ENCODE assay signal across 1 cellular context in genomic region chr9:133004091-133005072, GRCh38.
A peak's percentile ranks its signal among the peaks of the same experiment; 100 is the strongest.
TF ChIP-seq lines count a peak whose summit lies in the region.

No MANE protein-coding gene starts in this region.

TF ChIP-seq in K562, 482 proteins besides CTCF, POLR2A, EP300 and RAD21 (continued from another document and continues in another):
- TF ChIP-seq, protein P1, sequence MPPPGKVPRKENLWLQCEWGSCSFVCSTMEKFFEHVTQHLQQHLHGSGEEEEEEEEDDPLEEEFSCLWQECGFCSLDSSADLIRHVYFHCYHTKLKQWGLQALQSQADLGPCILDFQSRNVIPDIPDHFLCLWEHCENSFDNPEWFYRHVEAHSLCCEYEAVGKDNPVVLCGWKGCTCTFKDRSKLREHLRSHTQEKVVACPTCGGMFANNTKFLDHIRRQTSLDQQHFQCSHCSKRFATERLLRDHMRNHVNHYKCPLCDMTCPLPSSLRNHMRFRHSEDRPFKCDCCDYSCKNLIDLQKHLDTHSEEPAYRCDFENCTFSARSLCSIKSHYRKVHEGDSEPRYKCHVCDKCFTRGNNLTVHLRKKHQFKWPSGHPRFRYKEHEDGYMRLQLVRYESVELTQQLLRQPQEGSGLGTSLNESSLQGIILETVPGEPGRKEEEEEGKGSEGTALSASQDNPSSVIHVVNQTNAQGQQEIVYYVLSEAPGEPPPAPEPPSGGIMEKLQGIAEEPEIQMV (tag; conservative IDR thresholded peaks at IDR 0.05; ENCODE audit: low read depth), result 0 out of 2 replicates have a peak, but pooled peaks have one; percentile 8
- no peak for TF ChIP-seq WHSC1 (IDR thresholded peaks at IDR 0.05; ENCODE audit: low read length)
- TF ChIP-seq PRMT5 (CRISPR knock-in tag; IDR thresholded peaks at IDR 0.05), result no peak
- TF ChIP-seq TCFL5 (CRISPR knock-in tag; conservative IDR thresholded peaks at IDR 0.05), result peak; percentile 50; the same call in 1 of the 2 replicates
- no peak for TF ChIP-seq ZNF174 (CRISPR knock-in tag; IDR thresholded peaks at IDR 0.05)
- TF ChIP-seq ZNF583 (CRISPR knock-in tag; IDR thresholded peaks at IDR 0.05), result peak; percentile 86
- peak; percentile 89 for TF ChIP-seq SMAD1 (IDR thresholded peaks at IDR 0.05; ENCODE audit: low read depth, low read length, partially characterized antibody)
- TF ChIP-seq SMARCA5 (IDR thresholded peaks at IDR 0.05), result peak; percentile 80
- TF ChIP-seq ZNF707 (CRISPR knock-in tag; conservative IDR thresholded peaks at IDR 0.05), result no peak
- TF ChIP-seq ETV6 (IDR thresholded peaks at IDR 0.05; ENCODE audit: borderline replicate concordance in 1 of 2, low read depth in 2 of 2, low read length in 1 of 2), result 0 out of 4 replicates have a peak, but pooled peaks of 1 of the 2 experiments have one; percentile 47
- no peak for TF ChIP-seq ETV6 (CRISPR knock-in tag; IDR thresholded peaks at IDR 0.05; ENCODE audit: borderline replicate concordance)
- peak; percentile 50; the same call in 1 of the 2 replicates for TF ChIP-seq OTX1 (CRISPR knock-in tag; IDR thresholded peaks at IDR 0.05)
- TF ChIP-seq MEIS2 (IDR thresholded peaks at IDR 0.05; ENCODE audit: partially characterized antibody), result peak; percentile 88
- TF ChIP-seq BDP1 (IDR thresholded peaks at IDR 0.05; ENCODE audit: insufficient read depth, insufficient read length), result no peak
- no peak for TF ChIP-seq ETV5 (CRISPR knock-in tag; IDR thresholded peaks at IDR 0.05; ENCODE audit: low read depth)
- no peak for TF ChIP-seq CBX8 (IDR thresholded peaks at IDR 0.05; ENCODE audit: borderline replicate concordance, extremely low read depth, low read depth, low read length, poor library complexity, severe bottlenecking)
- TF ChIP-seq FOXA3 (CRISPR knock-in tag; conservative IDR thresholded peaks at IDR 0.05 in 1 of 2, IDR thresholded peaks at IDR 0.05 in 1 of 2), result peak; percentile 8 to 69; a peak in 1 of 4 replicates
- TF ChIP-seq, protein P2, sequence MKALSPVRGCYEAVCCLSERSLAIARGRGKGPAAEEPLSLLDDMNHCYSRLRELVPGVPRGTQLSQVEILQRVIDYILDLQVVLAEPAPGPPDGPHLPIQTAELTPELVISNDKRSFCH (CRISPR knock-in tag; IDR thresholded peaks at IDR 0.05), result peak; percentile 46; the same call in 1 of the 2 replicates
- TF ChIP-seq, protein P2 (tag; IDR thresholded peaks at IDR 0.05), result peak; percentile 93
- peak; percentile 58; the same call in 1 of the 2 replicates for TF ChIP-seq MEF2D (tag; conservative IDR thresholded peaks at IDR 0.05; ENCODE audit: low read depth)
- no peak for TF ChIP-seq POLR3A (IDR thresholded peaks at IDR 0.05; ENCODE audit: borderline replicate concordance, extremely low read depth, insufficient read depth, insufficient read length)
- no peak for TF ChIP-seq EZH2 (IDR thresholded peaks at IDR 0.05; ENCODE audit: borderline replicate concordance, low read depth, low read length)
- TF ChIP-seq ZC3H11A (IDR thresholded peaks at IDR 0.05; ENCODE audit: low read depth, low read length), result no peak
- TF ChIP-seq, protein P3, sequence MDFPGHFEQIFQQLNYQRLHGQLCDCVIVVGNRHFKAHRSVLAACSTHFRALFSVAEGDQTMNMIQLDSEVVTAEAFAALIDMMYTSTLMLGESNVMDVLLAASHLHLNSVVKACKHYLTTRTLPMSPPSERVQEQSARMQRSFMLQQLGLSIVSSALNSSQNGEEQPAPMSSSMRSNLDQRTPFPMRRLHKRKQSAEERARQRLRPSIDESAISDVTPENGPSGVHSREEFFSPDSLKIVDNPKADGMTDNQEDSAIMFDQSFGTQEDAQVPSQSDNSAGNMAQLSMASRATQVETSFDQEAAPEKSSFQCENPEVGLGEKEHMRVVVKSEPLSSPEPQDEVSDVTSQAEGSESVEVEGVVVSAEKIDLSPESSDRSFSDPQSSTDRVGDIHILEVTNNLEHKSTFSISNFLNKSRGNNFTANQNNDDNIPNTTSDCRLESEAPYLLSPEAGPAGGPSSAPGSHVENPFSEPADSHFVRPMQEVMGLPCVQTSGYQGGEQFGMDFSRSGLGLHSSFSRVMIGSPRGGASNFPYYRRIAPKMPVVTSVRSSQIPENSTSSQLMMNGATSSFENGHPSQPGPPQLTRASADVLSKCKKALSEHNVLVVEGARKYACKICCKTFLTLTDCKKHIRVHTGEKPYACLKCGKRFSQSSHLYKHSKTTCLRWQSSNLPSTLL (IDR thresholded peaks at IDR 0.05), result no peak
- TF ChIP-seq ZNF75A (CRISPR knock-in tag; IDR thresholded peaks at IDR 0.05), result no peak
- no peak for TF ChIP-seq SMARCB1 (IDR thresholded peaks at IDR 0.05; ENCODE audit: insufficient read length, low read depth)
- TF ChIP-seq ZNF140 (CRISPR knock-in tag; IDR thresholded peaks at IDR 0.05), result no peak
- no peak for TF ChIP-seq ZNF551 (CRISPR knock-in tag; IDR thresholded peaks at IDR 0.05)
- TF ChIP-seq HDAC6 (IDR thresholded peaks at IDR 0.05; ENCODE audit: low read depth, low read length), result no peak
- TF ChIP-seq EP400 (IDR thresholded peaks at IDR 0.05), result no peak
- no peak for TF ChIP-seq RAD51 (IDR thresholded peaks at IDR 0.05; ENCODE audit: borderline replicate concordance, low read depth)
- no peak for TF ChIP-seq MED1 (CRISPR knock-in tag; IDR thresholded peaks at IDR 0.05; ENCODE audit: borderline replicate concordance)
- peak; percentile 87 for TF ChIP-seq ATF7 (IDR thresholded peaks at IDR 0.05)
- no peak for TF ChIP-seq ZNF12 (CRISPR knock-in tag; IDR thresholded peaks at IDR 0.05)
- TF ChIP-seq YY1 (IDR thresholded peaks at IDR 0.05; ENCODE audit: borderline replicate concordance in 1 of 3, control insufficient read depth in 1 of 3, extremely low read depth in 1 of 3, insufficient read depth in 3 of 3, insufficient read length in 1 of 3, insufficient replicate concordance in 2 of 3, low read depth in 1 of 3, low read length in 2 of 3), result no peak
- no peak for TF ChIP-seq CHD1 (IDR thresholded peaks at IDR 0.05; ENCODE audit: low read length)
- TF ChIP-seq, protein P4, sequence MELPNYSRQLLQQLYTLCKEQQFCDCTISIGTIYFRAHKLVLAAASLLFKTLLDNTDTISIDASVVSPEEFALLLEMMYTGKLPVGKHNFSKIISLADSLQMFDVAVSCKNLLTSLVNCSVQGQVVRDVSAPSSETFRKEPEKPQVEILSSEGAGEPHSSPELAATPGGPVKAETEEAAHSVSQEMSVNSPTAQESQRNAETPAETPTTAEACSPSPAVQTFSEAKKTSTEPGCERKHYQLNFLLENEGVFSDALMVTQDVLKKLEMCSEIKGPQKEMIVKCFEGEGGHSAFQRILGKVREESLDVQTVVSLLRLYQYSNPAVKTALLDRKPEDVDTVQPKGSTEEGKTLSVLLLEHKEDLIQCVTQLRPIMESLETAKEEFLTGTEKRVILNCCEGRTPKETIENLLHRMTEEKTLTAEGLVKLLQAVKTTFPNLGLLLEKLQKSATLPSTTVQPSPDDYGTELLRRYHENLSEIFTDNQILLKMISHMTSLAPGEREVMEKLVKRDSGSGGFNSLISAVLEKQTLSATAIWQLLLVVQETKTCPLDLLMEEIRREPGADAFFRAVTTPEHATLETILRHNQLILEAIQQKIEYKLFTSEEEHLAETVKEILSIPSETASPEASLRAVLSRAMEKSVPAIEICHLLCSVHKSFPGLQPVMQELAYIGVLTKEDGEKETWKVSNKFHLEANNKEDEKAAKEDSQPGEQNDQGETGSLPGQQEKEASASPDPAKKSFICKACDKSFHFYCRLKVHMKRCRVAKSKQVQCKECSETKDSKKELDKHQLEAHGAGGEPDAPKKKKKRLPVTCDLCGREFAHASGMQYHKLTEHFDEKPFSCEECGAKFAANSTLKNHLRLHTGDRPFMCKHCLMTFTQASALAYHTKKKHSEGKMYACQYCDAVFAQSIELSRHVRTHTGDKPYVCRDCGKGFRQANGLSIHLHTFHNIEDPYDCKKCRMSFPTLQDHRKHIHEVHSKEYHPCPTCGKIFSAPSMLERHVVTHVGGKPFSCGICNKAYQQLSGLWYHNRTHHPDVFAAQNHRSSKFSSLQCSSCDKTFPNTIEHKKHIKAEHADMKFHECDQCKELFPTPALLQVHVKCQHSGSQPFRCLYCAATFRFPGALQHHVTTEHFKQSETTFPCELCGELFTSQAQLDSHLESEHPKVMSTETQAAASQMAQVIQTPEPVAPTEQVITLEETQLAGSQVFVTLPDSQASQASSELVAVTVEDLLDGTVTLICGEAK (IDR thresholded peaks at IDR 0.05), result no peak
- TF ChIP-seq, protein P4 (CRISPR knock-in tag; IDR thresholded peaks at IDR 0.05), result no peak
- TF ChIP-seq RBM22 (IDR thresholded peaks at IDR 0.05; ENCODE audit: low read depth, low read length, poor library complexity, severe bottlenecking), result no peak
- TF ChIP-seq, protein P5, sequence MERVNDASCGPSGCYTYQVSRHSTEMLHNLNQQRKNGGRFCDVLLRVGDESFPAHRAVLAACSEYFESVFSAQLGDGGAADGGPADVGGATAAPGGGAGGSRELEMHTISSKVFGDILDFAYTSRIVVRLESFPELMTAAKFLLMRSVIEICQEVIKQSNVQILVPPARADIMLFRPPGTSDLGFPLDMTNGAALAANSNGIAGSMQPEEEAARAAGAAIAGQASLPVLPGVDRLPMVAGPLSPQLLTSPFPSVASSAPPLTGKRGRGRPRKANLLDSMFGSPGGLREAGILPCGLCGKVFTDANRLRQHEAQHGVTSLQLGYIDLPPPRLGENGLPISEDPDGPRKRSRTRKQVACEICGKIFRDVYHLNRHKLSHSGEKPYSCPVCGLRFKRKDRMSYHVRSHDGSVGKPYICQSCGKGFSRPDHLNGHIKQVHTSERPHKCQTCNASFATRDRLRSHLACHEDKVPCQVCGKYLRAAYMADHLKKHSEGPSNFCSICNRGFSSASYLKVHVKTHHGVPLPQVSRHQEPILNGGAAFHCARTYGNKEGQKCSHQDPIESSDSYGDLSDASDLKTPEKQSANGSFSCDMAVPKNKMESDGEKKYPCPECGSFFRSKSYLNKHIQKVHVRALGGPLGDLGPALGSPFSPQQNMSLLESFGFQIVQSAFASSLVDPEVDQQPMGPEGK (CRISPR knock-in tag; IDR thresholded peaks at IDR 0.05; ENCODE audit: borderline replicate concordance), result 0 out of 2 replicates have a peak, but pooled peaks have one; percentile 21
- TF ChIP-seq MCM7 (IDR thresholded peaks at IDR 0.05), result no peak
- no peak for TF ChIP-seq KDM4B (IDR thresholded peaks at IDR 0.05; ENCODE audit: borderline replicate concordance in 2 of 2, low read depth in 1 of 2)
- TF ChIP-seq COPS2 (conservative IDR thresholded peaks at IDR 0.05), result no peak
- no peak for TF ChIP-seq ZNF717 (CRISPR knock-in tag; IDR thresholded peaks at IDR 0.05)
- TF ChIP-seq GATAD2B (IDR thresholded peaks at IDR 0.05; ENCODE audit: borderline replicate concordance), result no peak
- TF ChIP-seq, protein P6, sequence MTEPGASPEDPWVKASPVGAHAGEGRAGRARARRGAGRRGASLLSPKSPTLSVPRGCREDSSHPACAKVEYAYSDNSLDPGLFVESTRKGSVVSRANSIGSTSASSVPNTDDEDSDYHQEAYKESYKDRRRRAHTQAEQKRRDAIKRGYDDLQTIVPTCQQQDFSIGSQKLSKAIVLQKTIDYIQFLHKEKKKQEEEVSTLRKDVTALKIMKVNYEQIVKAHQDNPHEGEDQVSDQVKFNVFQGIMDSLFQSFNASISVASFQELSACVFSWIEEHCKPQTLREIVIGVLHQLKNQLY (CRISPR knock-in tag; conservative IDR thresholded peaks at IDR 0.05), result no peak
- TF ChIP-seq NR2C2 (CRISPR knock-in tag; IDR thresholded peaks at IDR 0.05), result no peak
- TF ChIP-seq NR2C2 (tag; IDR thresholded peaks at IDR 0.05), result peak; percentile 37; the same call in 1 of the 2 replicates
- TF ChIP-seq ELF2 (CRISPR knock-in tag; IDR thresholded peaks at IDR 0.05), result 0 out of 2 replicates have a peak, but pooled peaks have one; percentile 47
- 0 out of 2 replicates have a peak, but pooled peaks have one; percentile 21 for TF ChIP-seq ARID2 (IDR thresholded peaks at IDR 0.05)
- peak; percentile 99 for TF ChIP-seq GATAD2A (IDR thresholded peaks at IDR 0.05)
- no peak for TF ChIP-seq SRSF1 (IDR thresholded peaks at IDR 0.05; ENCODE audit: low read depth, low read length)
- peak; percentile 85; the same call in 1 of the 2 replicates for TF ChIP-seq ZNF311 (CRISPR knock-in tag; IDR thresholded peaks at IDR 0.05)
- peak; percentile 79 for TF ChIP-seq TRIM28 (IDR thresholded peaks at IDR 0.05)
